1 cellular context compared by ENCODE assay signal in genomic region chr12:71664411-71665108, GRCh38.
A peak's percentile ranks its signal among the peaks of the same experiment; 100 is the strongest.
TF ChIP-seq lines count a peak whose summit lies in the region.

No MANE protein-coding gene starts in this region.

TF ChIP-seq in K562, 482 proteins besides CTCF, POLR2A, EP300 and RAD21 (continued from another document):
- TF ChIP-seq CTCFL (IDR thresholded peaks at IDR 0.05; ENCODE audit: borderline replicate concordance, insufficient read depth, low read depth, low read length, poor library complexity, severe bottlenecking) (no peak), ZFPM2 (CRISPR knock-in tag; IDR thresholded peaks at IDR 0.05) (no peak), RFX5 (IDR thresholded peaks at IDR 0.05; ENCODE audit: low read depth, low read length) (no peak), TRIM24 (IDR thresholded peaks at IDR 0.05) (no peak), CHD4 (IDR thresholded peaks at IDR 0.05; ENCODE audit: insufficient read depth, insufficient replicate concordance, low read depth, low read length, poor library complexity, severe bottlenecking) (no peak), ZBTB12 (CRISPR knock-in tag; IDR thresholded peaks at IDR 0.05) (no peak), SRSF9 (IDR thresholded peaks at IDR 0.05; ENCODE audit: borderline replicate concordance, low read depth, low read length) (no peak), E2F8 (IDR thresholded peaks at IDR 0.05; ENCODE audit: low read depth, partially characterized antibody) (no peak), NCOA4 (IDR thresholded peaks at IDR 0.05; ENCODE audit: partially characterized antibody) (no peak), IRF1 (CRISPR knock-in tag; IDR thresholded peaks at IDR 0.05; ENCODE audit: borderline replicate concordance) (no peak), E2F5 (CRISPR knock-in tag; IDR thresholded peaks at IDR 0.05) (no peak), ETS2 (tag; IDR thresholded peaks at IDR 0.05; ENCODE audit: borderline replicate concordance, poor library complexity, severe bottlenecking) (no peak), HIVEP1 (CRISPR knock-in tag; IDR thresholded peaks at IDR 0.05) (no peak), ZNF253 (CRISPR knock-in tag; conservative IDR thresholded peaks at IDR 0.05) (no peak), XRCC5 (IDR thresholded peaks at IDR 0.05; ENCODE audit: low read depth, low read length) (0 out of 2 replicates have a peak, but pooled peaks have one; percentile 10), CBX3 (IDR thresholded peaks at IDR 0.05; ENCODE audit: borderline replicate concordance in 1 of 2, low read length in 2 of 2) (peak in 1 of 2 experiments; percentile 8; a peak in 1 of 3 replicates), ZNF23 (CRISPR knock-in tag; IDR thresholded peaks at IDR 0.05) (no peak), COPS2 (conservative IDR thresholded peaks at IDR 0.05) (no peak), TBP (optimal IDR thresholded peaks at IDR 0.05; ENCODE audit: low read depth, low read length) (no peak), PRDM10 (IDR thresholded peaks at IDR 0.05; ENCODE audit: partially characterized antibody) (no peak), MLX (CRISPR knock-in tag; conservative IDR thresholded peaks at IDR 0.05) (0 out of 4 replicates have a peak, but pooled peaks of 1 of the 2 experiments have one; percentile 12), MAX (CRISPR knock-in tag; IDR thresholded peaks at IDR 0.05) (peak; percentile 27; the same call in 1 of the 2 replicates), XRCC3 (IDR thresholded peaks at IDR 0.05) (no peak), TCF7L2 (IDR thresholded peaks at IDR 0.05; ENCODE audit: low read depth, low read length) (no peak), FOS (IDR thresholded peaks at IDR 0.05; ENCODE audit: extremely low read depth, insufficient read length) (no peak), ZNF785 (CRISPR knock-in tag; IDR thresholded peaks at IDR 0.05) (no peak), ATF1 (CRISPR knock-in tag; IDR thresholded peaks at IDR 0.05) (no peak), ATF1 (tag; IDR thresholded peaks at IDR 0.05) (no peak), CTBP1 (IDR thresholded peaks at IDR 0.05; ENCODE audit: borderline replicate concordance) (0 out of 2 replicates have a peak, but pooled peaks have one; percentile 14), DDX20 (tag; IDR thresholded peaks at IDR 0.05; ENCODE audit: low read depth) (no peak), ZNF695 (CRISPR knock-in tag; IDR thresholded peaks at IDR 0.05) (no peak), SMARCA4 (IDR thresholded peaks at IDR 0.05) (0 out of 2 replicates have a peak, but pooled peaks have one; percentile 35), ZC3H4 (CRISPR knock-in tag; IDR thresholded peaks at IDR 0.05; ENCODE audit: borderline replicate concordance) (0 out of 2 replicates have a peak, but pooled peaks have one; percentile 89), ZC3H11A (IDR thresholded peaks at IDR 0.05; ENCODE audit: low read depth, low read length) (no peak), POLR2AphosphoS5 (IDR thresholded peaks at IDR 0.05; ENCODE audit: control insufficient read depth, insufficient read depth, low read depth, low read length) (no peak), ZNF431 (CRISPR knock-in tag; IDR thresholded peaks at IDR 0.05) (0 out of 2 replicates have a peak, but pooled peaks have one; percentile 57), THRAP3 (IDR thresholded peaks at IDR 0.05; ENCODE audit: borderline replicate concordance) (no peak), KLF1 (tag; IDR thresholded peaks at IDR 0.05) (no peak), ZNF507 (tag; conservative IDR thresholded peaks at IDR 0.05) (no peak), BRCA1 (IDR thresholded peaks at IDR 0.05) (no peak), BRCA1 (CRISPR knock-in tag; IDR thresholded peaks at IDR 0.05) (no peak), ZFX (CRISPR knock-in tag; IDR thresholded peaks at IDR 0.05) (peak; percentile 33), AFF4 (CRISPR knock-in tag; IDR thresholded peaks at IDR 0.05) (0 out of 2 replicates have a peak, but pooled peaks have one; percentile 70), ZKSCAN1 (IDR thresholded peaks at IDR 0.05; ENCODE audit: low read depth, low read length) (no peak), HDAC1 (IDR thresholded peaks at IDR 0.05) (peak in 1 of 2 experiments; percentile 63; a peak in 1 of 4 replicates), ELF4 (CRISPR knock-in tag; IDR thresholded peaks at IDR 0.05) (0 out of 2 replicates have a peak, but pooled peaks have one; percentile 50), CHCHD3 (CRISPR knock-in tag; IDR thresholded peaks at IDR 0.05) (no peak)
